29 cellular contexts compared by ENCODE assay signal in genomic region chr11:85406316-85406715, GRCh38.
"Had no signal": no experiment of that assay in that cellular context is flagged by ENCODE, and none has a peak within 500 bp of the region (broad histone marks: within the 10 kb centered on the region; RNA-seq: fewer than 3 reads in every experiment).

No MANE protein-coding gene starts in this region.

- H3K36me3 ChIP-seq: adrenal gland, esophagus muscularis mucosa, gastrocnemius medialis had no signal

- ATAC-seq: activated CD8-positive, alpha-beta T cell treated with anti-CD3 and anti-CD28 coated beads for 36 hours; activated T-cell treated with anti-CD3 and anti-CD28 coated beads, Interleukin-2, amount 50 U/mL, for 4 hours; activated T-helper 17 cell treated with anti-CD3 and anti-CD28 coated beads, Interleukin-2, amount 50 U/mL, for 72 hours; body of pancreas; effector memory CD8-positive, alpha-beta T cell; foreskin keratinocyte; gastrocnemius medialis had no signal

- DNase-seq: activated CD4-positive, alpha-beta T cell treated with anti-CD3 and anti-CD28 coated beads for 4 hours; activated CD4-positive, alpha-beta T cell treated with anti-CD3 and anti-CD28 coated beads, Interleukin-2, amount 10 ng/mL, durations not matched to agents 7 days and 5 days; activated CD4-positive, alpha-beta T cell treated with anti-CD3 and anti-CD28 coated beads, Interleukin-2, amount 50 U/mL, for 4 hours; activated CD4-positive, CD25-positive, alpha-beta regulatory T cell; activated CD4-positive, CD25-positive, alpha-beta regulatory T cell treated with anti-CD3 and anti-CD28 coated beads, Interleukin-2, amount 50 U/mL, for 72 hours; activated CD8-positive, alpha-beta memory T cell treated with anti-CD3 and anti-CD28 coated beads for 24 hours; activated CD8-positive, alpha-beta T cell treated with anti-CD3 and anti-CD28 coated beads for 36 hours; activated effector memory CD4-positive, alpha-beta T cell treated with Interleukin-2 at 50 U/mL for 16 hours; activated gamma-delta T cell treated with Interleukin-2 at 50 U/mL for 16 hours; activated naive CD4-positive, alpha-beta T cell treated with anti-CD3 and anti-CD28 coated beads, Interleukin-2, amount 50 U/mL, for 16 hours; activated naive CD4-positive, alpha-beta T cell treated with Interleukin-2 at 50 U/mL for 16 hours; activated T-cell treated with anti-CD3 and anti-CD28 coated beads, Interleukin-2, amount 50 U/mL, for 4 hours; adrenal gland; amygdala; aorta; body of pancreas; caudate nucleus; cortex of kidney; dermis blood vessel endothelial cell; effector CD4-positive, alpha-beta T cell; effector memory CD8-positive, alpha-beta T cell; erythroblast; foreskin keratinocyte; gastrocnemius medialis; glutamatergic neuron; T-helper 2 cell had no signal

- H3K27ac Mint-ChIP-seq: activated CD4-positive, alpha-beta T cell treated with anti-CD3 and anti-CD28 coated beads, Interleukin-2, amount 10 ng/mL, durations not matched to agents 7 days and 5 days; activated CD8-positive, alpha-beta T cell treated with anti-CD3 and anti-CD28 coated beads for 36 hours; activated naive CD8-positive, alpha-beta T cell; activated T-helper 17 cell treated with anti-CD3 and anti-CD28 coated beads, Interleukin-2, amount 50 U/mL, for 72 hours; effector memory CD8-positive, alpha-beta T cell had no signal

- H3K9me3 ChIP-seq: adrenal gland, body of pancreas, gastrocnemius medialis had no signal

- H3K4me3 Mint-ChIP-seq: activated CD4-positive, alpha-beta T cell treated with anti-CD3 and anti-CD28 coated beads, Interleukin-2, amount 10 ng/mL, durations not matched to agents 7 days and 5 days; activated CD8-positive, alpha-beta T cell treated with anti-CD3 and anti-CD28 coated beads for 36 hours; activated naive CD8-positive, alpha-beta T cell; activated T-cell treated with anti-CD3 and anti-CD28 coated beads, Interleukin-2, amount 50 U/mL, for 4 hours; activated T-helper 17 cell treated with anti-CD3 and anti-CD28 coated beads, Interleukin-2, amount 50 U/mL, for 72 hours; effector memory CD8-positive, alpha-beta T cell had no signal

- H3K4me3 ChIP-seq: adrenal gland, body of pancreas, esophagus muscularis mucosa, gastrocnemius medialis had no signal

- H3K27me3 ChIP-seq: adrenal gland, body of pancreas, esophagus muscularis mucosa, foreskin keratinocyte, gastrocnemius medialis had no signal

- H3K27ac ChIP-seq: adrenal gland, body of pancreas, esophagus muscularis mucosa, foreskin keratinocyte, gastrocnemius medialis had no signal

- H3K4me1 Mint-ChIP-seq: activated CD4-positive, alpha-beta T cell treated with anti-CD3 and anti-CD28 coated beads, Interleukin-2, amount 10 ng/mL, durations not matched to agents 7 days and 5 days; activated T-helper 17 cell treated with anti-CD3 and anti-CD28 coated beads, Interleukin-2, amount 50 U/mL, for 72 hours had no signal

- H3K27me3 Mint-ChIP-seq: activated CD4-positive, alpha-beta T cell treated with anti-CD3 and anti-CD28 coated beads, Interleukin-2, amount 10 ng/mL, durations not matched to agents 7 days and 5 days; activated CD8-positive, alpha-beta T cell treated with anti-CD3 and anti-CD28 coated beads for 36 hours; activated naive CD8-positive, alpha-beta T cell; activated T-helper 17 cell treated with anti-CD3 and anti-CD28 coated beads, Interleukin-2, amount 50 U/mL, for 72 hours; effector memory CD8-positive, alpha-beta T cell had no signal

- H3K4me1 ChIP-seq: adrenal gland, body of pancreas, esophagus muscularis mucosa, foreskin keratinocyte, gastrocnemius medialis had no signal
